ENCODE assay signal across 12 cellular contexts in the genomic region with DNA sequence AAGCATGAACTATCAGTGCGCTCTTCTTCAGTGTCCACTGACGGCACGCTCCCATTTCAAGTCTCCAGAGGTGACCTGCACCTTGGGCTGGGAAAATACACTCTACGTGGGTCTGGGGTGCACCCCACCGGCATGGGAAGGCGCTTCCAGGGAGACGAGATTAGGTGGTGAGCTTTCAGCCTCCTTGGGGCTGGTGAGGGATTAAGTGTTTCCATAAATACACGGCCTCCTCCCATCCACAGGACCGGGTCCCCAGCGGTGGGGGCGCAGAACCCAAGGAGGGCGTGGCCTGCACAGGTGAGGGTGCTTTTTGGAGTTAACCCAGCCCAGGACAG. TPM values are rescaled to one million over a fixed set of nuclear protein-coding genes. Genes with fewer than 3 reads are reported as not detected.
A peak's percentile ranks its signal among the peaks of the same experiment; 100 is the strongest.
DNase-seq lines count a peak whose midpoint lies in the region; ATAC-seq, FAIRE-seq and TF ChIP-seq lines count a peak whose summit lies in the region.
"Had no signal": no experiment of that assay in that cellular context is flagged by ENCODE, and none has a peak within 500 bp of the region (broad histone marks: within the 10 kb centered on the region; RNA-seq: fewer than 3 reads in every experiment).

No MANE protein-coding gene starts in this region.

- FAIRE-seq in HepG2 (lab: Jason Lieb, UNC), result no peak

- TF ChIP-seq CTCF in HepG2 (CRISPR knock-in tag; IDR thresholded peaks at IDR 0.05), result no peak
- no peak for TF ChIP-seq CTCF in right lobe of liver (IDR thresholded peaks at IDR 0.05)
- no peak for TF ChIP-seq CTCF in brain microvascular endothelial cell (IDR thresholded peaks at IDR 0.05; ENCODE audit: low read depth, low read length, missing control alignments)

- no peak for TF ChIP-seq RAD21 in HepG2 (CRISPR knock-in tag; IDR thresholded peaks at IDR 0.05)

- no peak overlapping the region for H2AFZ ChIP-seq in HepG2 (ENCODE audit: low read length)

- CTCF ChIA-PET in HepG2 (lab: Yijun Ruan, JAX; ENCODE audit: low intra/inter-chr PET ratio, low total read pairs), result no interaction called here

- ATAC-seq in HepG2 (no peak), right lobe of liver (no peak), HG02981 (IDR thresholded peaks at IDR 0.05; ENCODE audit: unreplicated experiment) (no peak), HG03196 (IDR thresholded peaks at IDR 0.05; ENCODE audit: unreplicated experiment) (no peak)

- DNase-seq in HepG2 (ENCODE audit: low spot score) (no peak), right lobe of liver (no peak), brain microvascular endothelial cell (no peak), NCI-H146 treated with DMSO at 0.1 percent for 48 hours (lab: John Stamatoyannopoulos, UW; ENCODE audit: unreplicated experiment) (no peak), EL (no peak)
- DNase-seq: activated CD4-positive, alpha-beta T cell treated with anti-CD3 and anti-CD28 coated beads for 1 hour; amniotic stem cell; CD4-positive, CD25-positive, alpha-beta regulatory T cell; NCI-H774 had no signal

- H3K4me3 ChIP-seq in HepG2 (replicated peaks in 1 of 3; ENCODE audit: insufficient read depth in 1 of 3, low read depth in 2 of 3, low read length in 3 of 3) (no peak overlapping the region), right lobe of liver (peak overlapping the region in 1 of 3 donors; percentile 40), brain microvascular endothelial cell (ENCODE audit: low read depth, low read length) (peak overlapping the region; percentile 58), mesodermal cell (ENCODE audit: extremely low read depth, insufficient read depth, low read length, poor library complexity, severe bottlenecking) (peak overlapping the region; percentile 54)

- no peaks in the 10 kb centered on the region for H3K79me2 ChIP-seq in HepG2 (ENCODE audit: insufficient read depth, low read length)

- H3K27me3 ChIP-seq in HepG2 (ENCODE audit: control insufficient read depth in 1 of 2, insufficient read depth in 2 of 2, low read length in 2 of 2) (peaks cover 28 to 56% of the 10 kb centered on the region in 2 experiments), right lobe of liver (no peaks in the 10 kb centered on the region), brain microvascular endothelial cell (replicated peaks) (no peaks in the 10 kb centered on the region)

- TF ChIP-seq POLR2A in HepG2 (IDR thresholded peaks at IDR 0.05; ENCODE audit: insufficient read depth in 1 of 2, low read depth in 2 of 2, low read length in 2 of 2) (no peak), right lobe of liver (IDR thresholded peaks at IDR 0.05) (no peak)

- in situ Hi-C loops in HepG2 (cut with HindIII; ENCODE audit: extremely low pct_ligation_motif_present, low pct_unique_long_range_greater_than_20kb), result no loop called here
- in situ Hi-C loops in brain microvascular endothelial cell (cut with HindIII; ENCODE audit: low pct_ligation_motif_present, low sequenced_read_pairs), result no loop called here

- H3K27ac ChIP-seq in HepG2 (ENCODE audit: extremely low read length, insufficient read depth, low read length), result no peak overlapping the region
- H3K27ac ChIP-seq in right lobe of liver, result no peak overlapping the region
- no peak overlapping the region for H3K27ac ChIP-seq in brain microvascular endothelial cell
- H3K27ac ChIP-seq in mesodermal cell (ENCODE audit: low read depth, low read length, severe bottlenecking), result no peak overlapping the region

- TF ChIP-seq EP300 in HepG2 (IDR thresholded peaks at IDR 0.05; ENCODE audit: low read depth in 2 of 2, low read length in 2 of 2) (no peak), HepG2 (CRISPR knock-in tag; IDR thresholded peaks at IDR 0.05; ENCODE audit: borderline replicate concordance) (no peak)

- intact Hi-C loops in HepG2 (cut with micrococcal nuclease; ENCODE audit: unreplicated experiment) (loop anchor here (5.0 kb wide), 1 partner anchor 912 kb away; no protein-coding TSS in a partner anchor), right lobe of liver (cut with DNase I) (no loop called here)

- POLR2A ChIA-PET in HepG2 (lab: Yijun Ruan, JAX), result no interaction called here

- H3K9me3 ChIP-seq in HepG2 (ENCODE audit: low read length) (no peaks in the 10 kb centered on the region), right lobe of liver (no peaks in the 10 kb centered on the region), mesodermal cell (ENCODE audit: control insufficient read depth, low read length) (no peaks in the 10 kb centered on the region)

- peaks cover 8% of the 10 kb centered on the region; the same call in 1 of the 2 replicates for H4K20me1 ChIP-seq in HepG2 (ENCODE audit: insufficient read depth, low read length)

- WGBS in HepG2 (ENCODE audit: low lambda C conversion rate), result 75% methylated on average over 12 of the region's 12 CpGs
- 70% methylated on average over 2 of the region's 12 CpGs for WGBS in right lobe of liver (ENCODE audit: insufficient coverage, low coverage, low lambda C conversion rate, missing lambda C conversion rate)
- WGBS in mesodermal cell (ENCODE audit: insufficient coverage in 2 of 2), 2 experiments, result 62 to 66% methylated on average over 8 to 11 of the region's 12 CpGs

- no peak overlapping the region for H3K4me2 ChIP-seq in HepG2 (ENCODE audit: low read depth, low read length)

- H3K9ac ChIP-seq in HepG2 (ENCODE audit: insufficient read depth, low read depth, low read length), result no peak overlapping the region

- no TSS peak for BruUV-seq in HepG2 (replicated peaks; lab: Mats Ljungman, UMichigan)

- H3K4me1 ChIP-seq in HepG2 (ENCODE audit: insufficient read depth, low read length) (0 out of 2 replicates have a peak, but pooled peaks cover 22% of the 10 kb centered on the region), right lobe of liver (peaks cover 0 to 13% (median 0%) of the 10 kb centered on the region in 4 donors), mesodermal cell (ENCODE audit: control insufficient read depth, insufficient read depth, low read length, poor library complexity, severe bottlenecking) (peaks cover 32% of the 10 kb centered on the region)

- H3K36me3 ChIP-seq in HepG2 (replicated peaks in 1 of 2; ENCODE audit: control insufficient read depth in 1 of 2, insufficient read depth in 2 of 2, low read length in 2 of 2) (no peaks in the 10 kb centered on the region), right lobe of liver (no peaks in the 10 kb centered on the region), brain microvascular endothelial cell (replicated peaks) (no peaks in the 10 kb centered on the region), mesodermal cell (ENCODE audit: control insufficient read depth, insufficient read depth, low read length) (no peaks in the 10 kb centered on the region)

RNA-seq across cellular contexts. Expression of a gene that starts 1.2 kb away (rescaled TPM):
- total RNA-seq in HepG2 (2016; rRNA removed; fragmentation: Illumina TruSeq; extraction: Trizol) (0.13 TPM in 1 of 2 replicates, not detected in the other), right lobe of liver (under 1 TPM in 4 of 6 experiments, not detected in 2; 0.31 to 0.98 (median 0.70) TPM)
- 0.35 TPM in 1 of 2 replicates, not detected in the other for total RNA-seq in HepG2 (2016; cell fraction: cytosol; rRNA removed; fragmentation: Illumina TruSeq; extraction: Trizol; ENCODE audit: low read depth)
- total RNA-seq in HepG2 (2016; cell fraction: insoluble cytoplasmic fraction; rRNA removed; fragmentation: Illumina TruSeq; extraction: Trizol), result not detected in 2 replicates
- total RNA-seq in HepG2 (2016; cell fraction: membrane; rRNA removed; fragmentation: Illumina TruSeq; extraction: Trizol), result not detected in 2 replicates
- total RNA-seq in HepG2 (2016; cell fraction: nucleus; rRNA removed; fragmentation: Illumina TruSeq; extraction: Trizol), result not detected in 2 replicates
- 0.26 and 0.29 TPM in 2 replicates for polyA plus RNA-seq in HepG2 (2011; rRNA removed)
- polyA plus RNA-seq in HepG2 (2011; cell fraction: cytosol; rRNA removed), result 0.13 and 0.28 TPM in 2 replicates
- 0.16 and 0.37 TPM in 2 replicates for polyA plus RNA-seq in HepG2 (2011; cell fraction: nucleus; rRNA removed)
- not detected in 2 replicates for polyA plus RNA-seq in HepG2 (2012)
- polyA plus RNA-seq in HepG2 (2016; cell fraction: cytosol; fragmentation: Illumina TruSeq; extraction: Trizol; ENCODE audit: low read depth), result 0.35 and 0.65 TPM in 2 replicates
- polyA plus RNA-seq in HepG2 (2016; cell fraction: insoluble cytoplasmic fraction; fragmentation: Illumina TruSeq; extraction: Trizol; ENCODE audit: low read depth), result not detected in 2 replicates
- polyA plus RNA-seq in HepG2 (2016; cell fraction: membrane; fragmentation: Illumina TruSeq; extraction: Trizol; ENCODE audit: low read depth), result 0.33 TPM in 1 of 2 replicates, not detected in the other
- not detected in 2 replicates for polyA plus RNA-seq in HepG2 (2016; cell fraction: nucleus; fragmentation: Illumina TruSeq; extraction: Trizol; ENCODE audit: insufficient read depth, low read depth)
- polyA minus RNA-seq in HepG2 (2011; rRNA and poly(A)+ RNA removed; ENCODE audit: low replicate concordance), result 0.44 and 7.8 TPM in 2 replicates
- polyA minus RNA-seq in HepG2 (2011; cell fraction: cytosol; rRNA and poly(A)+ RNA removed), result not detected in 2 replicates
- not detected in 2 replicates for polyA minus RNA-seq in HepG2 (2011; cell fraction: nucleus; rRNA and poly(A)+ RNA removed)
- 4.1 TPM for polyA plus RNA-seq in mesodermal cell (2013, experiment 1 of 2)
- 2.3 TPM for polyA plus RNA-seq in mesodermal cell (2013, experiment 2 of 2)

RNA-seq across cellular contexts. Expression of a gene that starts 49.7 kb away (rescaled TPM):
- total RNA-seq in HepG2 (2016; rRNA removed; fragmentation: Illumina TruSeq; extraction: Trizol), result 47.6 and 55.0 TPM in 2 replicates
- total RNA-seq in HepG2 (2016; cell fraction: cytosol; rRNA removed; fragmentation: Illumina TruSeq; extraction: Trizol; ENCODE audit: low read depth), result 56.6 and 69.3 TPM in 2 replicates
- total RNA-seq in HepG2 (2016; cell fraction: insoluble cytoplasmic fraction; rRNA removed; fragmentation: Illumina TruSeq; extraction: Trizol), result 42.9 and 52.9 TPM in 2 replicates
- 53.7 and 67.6 TPM in 2 replicates for total RNA-seq in HepG2 (2016; cell fraction: membrane; rRNA removed; fragmentation: Illumina TruSeq; extraction: Trizol)
- 34.0 and 36.1 TPM in 2 replicates for total RNA-seq in HepG2 (2016; cell fraction: nucleus; rRNA removed; fragmentation: Illumina TruSeq; extraction: Trizol)
- polyA plus RNA-seq in HepG2 (2011; rRNA removed), result 71.6 and 76.0 TPM in 2 replicates
- polyA plus RNA-seq in HepG2 (2011; cell fraction: cytosol; rRNA removed), result 60.8 and 68.0 TPM in 2 replicates
- polyA plus RNA-seq in HepG2 (2011; cell fraction: nucleus; rRNA removed), result 45.9 and 50.4 TPM in 2 replicates
- 29.9 and 30.5 TPM in 2 replicates for polyA plus RNA-seq in HepG2 (2012)
- 65.3 and 83.6 TPM in 2 replicates for polyA plus RNA-seq in HepG2 (2016; cell fraction: cytosol; fragmentation: Illumina TruSeq; extraction: Trizol; ENCODE audit: low read depth)
- 58.1 and 66.0 TPM in 2 replicates for polyA plus RNA-seq in HepG2 (2016; cell fraction: insoluble cytoplasmic fraction; fragmentation: Illumina TruSeq; extraction: Trizol; ENCODE audit: low read depth)
- 59.1 and 73.6 TPM in 2 replicates for polyA plus RNA-seq in HepG2 (2016; cell fraction: membrane; fragmentation: Illumina TruSeq; extraction: Trizol; ENCODE audit: low read depth)
- polyA plus RNA-seq in HepG2 (2016; cell fraction: nucleus; fragmentation: Illumina TruSeq; extraction: Trizol; ENCODE audit: insufficient read depth, low read depth), result 69.1 and 78.6 TPM in 2 replicates
- 61.8 and 82.3 TPM in 2 replicates for polyA minus RNA-seq in HepG2 (2011; rRNA and poly(A)+ RNA removed; ENCODE audit: low replicate concordance)
- 27.0 and 43.3 TPM in 2 replicates for polyA minus RNA-seq in HepG2 (2011; cell fraction: cytosol; rRNA and poly(A)+ RNA removed)
- polyA minus RNA-seq in HepG2 (2011; cell fraction: nucleus; rRNA and poly(A)+ RNA removed), result 44.0 and 45.6 TPM in 2 replicates
- 10 to 100 TPM in 5 of 6 experiments, 1 to 10 TPM in 1; 9.2 to 22.4 (median 12.1) TPM for total RNA-seq in right lobe of liver
- polyA plus RNA-seq in mesodermal cell (2013, experiment 1 of 2), result 34.8 TPM
- 33.5 TPM for polyA plus RNA-seq in mesodermal cell (2013, experiment 2 of 2)

RNA-seq across cellular contexts. Expression of a gene that starts 49.8 kb away (rescaled TPM):
- total RNA-seq in HepG2 (2016; rRNA removed; fragmentation: Illumina TruSeq; extraction: Trizol) (631 and 658 TPM in 2 replicates), right lobe of liver (100 to 1,000 TPM; 247 to 417 (median 303) TPM)
- total RNA-seq in HepG2 (2016; cell fraction: cytosol; rRNA removed; fragmentation: Illumina TruSeq; extraction: Trizol; ENCODE audit: low read depth), result 381 and 407 TPM in 2 replicates
- 648 and 655 TPM in 2 replicates for total RNA-seq in HepG2 (2016; cell fraction: insoluble cytoplasmic fraction; rRNA removed; fragmentation: Illumina TruSeq; extraction: Trizol)
- 496 and 528 TPM in 2 replicates for total RNA-seq in HepG2 (2016; cell fraction: membrane; rRNA removed; fragmentation: Illumina TruSeq; extraction: Trizol)
- total RNA-seq in HepG2 (2016; cell fraction: nucleus; rRNA removed; fragmentation: Illumina TruSeq; extraction: Trizol), result 310 and 337 TPM in 2 replicates
- polyA plus RNA-seq in HepG2 (2011; rRNA removed), result 838 and 902 TPM in 2 replicates
- polyA plus RNA-seq in HepG2 (2011; cell fraction: cytosol; rRNA removed), result 1,053 and 1,212 TPM in 2 replicates
- 388 and 389 TPM in 2 replicates for polyA plus RNA-seq in HepG2 (2011; cell fraction: nucleus; rRNA removed)
- polyA plus RNA-seq in HepG2 (2012), result 443 and 505 TPM in 2 replicates
- polyA plus RNA-seq in HepG2 (2016; cell fraction: cytosol; fragmentation: Illumina TruSeq; extraction: Trizol; ENCODE audit: low read depth), result 414 and 464 TPM in 2 replicates
- polyA plus RNA-seq in HepG2 (2016; cell fraction: insoluble cytoplasmic fraction; fragmentation: Illumina TruSeq; extraction: Trizol; ENCODE audit: low read depth), result 675 and 705 TPM in 2 replicates
- polyA plus RNA-seq in HepG2 (2016; cell fraction: membrane; fragmentation: Illumina TruSeq; extraction: Trizol; ENCODE audit: low read depth), result 456 and 498 TPM in 2 replicates
- 604 and 614 TPM in 2 replicates for polyA plus RNA-seq in HepG2 (2016; cell fraction: nucleus; fragmentation: Illumina TruSeq; extraction: Trizol; ENCODE audit: insufficient read depth, low read depth)
- 364 and 524 TPM in 2 replicates for polyA minus RNA-seq in HepG2 (2011; rRNA and poly(A)+ RNA removed; ENCODE audit: low replicate concordance)
- polyA minus RNA-seq in HepG2 (2011; cell fraction: cytosol; rRNA and poly(A)+ RNA removed), result 143 and 144 TPM in 2 replicates
- 99.5 and 129 TPM in 2 replicates for polyA minus RNA-seq in HepG2 (2011; cell fraction: nucleus; rRNA and poly(A)+ RNA removed)
- polyA plus RNA-seq in mesodermal cell (2013, experiment 1 of 2), result 656 TPM
- polyA plus RNA-seq in mesodermal cell (2013, experiment 2 of 2), result 596 TPM

Comparison
In these comparisons a context has a peak if more than half of its experiments do, and no peak if none do; other contexts are left out.
1. H3K4me3 ChIP-seq: peak in brain microvascular endothelial cell (single experiment) and mesodermal cell (single experiment); none in HepG2 (0 of 3).